ENCODE assay signal across 6 cellular contexts in genomic region chr1:42541104-42541503, GRCh38.
"Had no signal": no experiment of that assay in that cellular context is flagged by ENCODE, and none has a peak within 500 bp of the region (broad histone marks: within the 10 kb centered on the region; RNA-seq: fewer than 3 reads in every experiment).

No MANE protein-coding gene starts in this region.

- DNase-seq: GDM1, GF-D8 had no signal

- FAIRE-seq: G401.6, GM12891, GM12892, GM19239 had no signal
